9 cellular contexts compared by ENCODE assay signal in the genomic region with DNA sequence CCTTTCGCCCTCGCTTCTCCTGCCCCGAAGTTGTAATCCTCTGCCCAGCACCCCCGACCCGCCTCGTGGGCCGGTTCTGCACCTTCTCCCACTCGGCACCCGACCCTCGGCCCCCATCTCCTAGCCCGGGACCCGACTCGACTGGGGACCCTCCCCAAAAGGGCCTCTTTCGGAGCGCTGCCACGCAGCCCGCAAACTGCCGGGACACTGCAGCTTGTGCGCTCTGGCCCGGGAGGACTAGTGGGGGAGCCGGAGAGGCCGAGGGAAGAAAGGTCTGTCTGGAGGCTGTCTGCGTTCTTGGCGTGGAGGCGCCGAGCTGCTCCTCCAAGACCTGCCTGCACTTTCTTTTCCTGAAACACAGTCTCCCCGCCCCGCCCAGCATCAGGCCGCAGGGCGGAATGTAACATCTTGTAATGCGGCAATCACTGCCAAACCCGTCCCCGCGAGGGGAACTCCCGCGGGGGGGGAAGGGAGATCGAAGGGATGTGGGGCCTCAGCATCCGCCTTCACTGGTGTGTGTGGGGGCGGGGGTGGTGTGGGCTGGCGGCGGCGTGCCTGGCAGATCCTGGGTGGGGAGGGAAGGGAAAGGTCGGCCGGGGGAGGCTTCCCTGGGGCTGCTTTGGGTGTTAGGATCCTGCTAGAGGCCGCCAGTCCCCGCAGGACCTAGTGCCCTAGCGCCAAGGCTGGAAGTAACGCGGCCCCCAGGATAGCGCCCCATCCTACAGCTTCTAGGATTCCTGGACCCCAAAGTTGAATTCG. TPM values are rescaled to one million over a fixed set of nuclear protein-coding genes. Genes with fewer than 3 reads are reported as not detected.
DNase-seq lines count a peak whose midpoint lies in the region; ATAC-seq, FAIRE-seq and TF ChIP-seq lines count a peak whose summit lies in the region.
"Had no signal": no experiment of that assay in that cellular context is flagged by ENCODE, and none has a peak within 500 bp of the region (broad histone marks: within the 10 kb centered on the region; RNA-seq: fewer than 3 reads in every experiment).

No MANE protein-coding gene starts in this region.

- peaks cover 32% of the 10 kb centered on the region for H3K4me1 Mint-ChIP-seq in T-helper 1 cell treated with Interleukin-12 subunit alpha and Interleukin-12 subunit beta and Interleukin-4 antibody, amounts not matched to agents 30 μg/mL and 1 μg/mL, for 36 hours (ENCODE audit: low read depth)

- no peak overlapping the region for H2AFZ ChIP-seq in K562 (ENCODE audit: low read depth, low read length)

- no peaks in the 10 kb centered on the region for H3K36me3 ChIP-seq in K562 (ENCODE audit: control insufficient read depth, insufficient read depth, low read length)

- no peak for TF ChIP-seq CTCF in K562 (IDR thresholded peaks at IDR 0.05 in 2 of 3, conservative IDR thresholded peaks at IDR 0.05 in 1 of 3; ENCODE audit: insufficient read depth in 2 of 3, low read depth in 1 of 3, low read length in 3 of 3)

- H3K4me3 Mint-ChIP-seq in T-helper 1 cell treated with Interleukin-12 subunit alpha and Interleukin-12 subunit beta and Interleukin-4 antibody, amounts not matched to agents 30 μg/mL and 1 μg/mL, for 36 hours, result peak overlapping the region; percentile 85

- TF ChIP-seq EP300 in K562 (IDR thresholded peaks at IDR 0.05; ENCODE audit: low read length), result no peak

- DNase-seq in DMS 273 (lab: John Stamatoyannopoulos, UW; ENCODE audit: unreplicated experiment), result peak; percentile 84
- peak; percentile 69 for DNase-seq in HT-29 (ENCODE audit: low spot score)
- DNase-seq in K562 (ENCODE audit: extremely low read depth in 1 of 4, low spot score in 3 of 4), result no peak
- peak; percentile 56 for DNase-seq in iPS-NIHi7 (ENCODE audit: extremely low spot score)
- peak; percentile 68 for DNase-seq in stimulated activated CD4-positive, alpha-beta T cell treated with anti-CD3 and anti-CD28 coated beads, Interleukin-2, amount 100 ng/mL, for 4 hours (ENCODE audit: low read depth)
- no peak for DNase-seq in NCI-H1436 treated with DMSO at 0.1 percent for 48 hours (lab: John Stamatoyannopoulos, UW)

- H3K27me3 ChIP-seq in K562 (ENCODE audit: control insufficient read depth in 2 of 2, insufficient read depth in 2 of 2, low read length in 2 of 2), result no peaks in the 10 kb centered on the region; a peak in 1 of 5 replicates

- H3K79me2 ChIP-seq in K562 (ENCODE audit: control insufficient read depth, insufficient read depth, low read length), result no peaks in the 10 kb centered on the region

- in situ Hi-C loops in K562 (cut with MboI), result no loop called here

- no peaks in the 10 kb centered on the region for H4K20me1 ChIP-seq in K562 (replicated peaks; ENCODE audit: control insufficient read depth, insufficient read depth, low read length)

- no peak for TF ChIP-seq POLR2A in K562 (conservative IDR thresholded peaks at IDR 0.05)

- 95% methylated on average over 33 of the region's 51 CpGs for WGBS in K562 (ENCODE audit: insufficient coverage, low coverage, missing lambda C conversion rate)

- intact Hi-C loops in K562 (cut with micrococcal nuclease), result no loop called here

- no peak overlapping the region for H3K9ac ChIP-seq in K562 (ENCODE audit: insufficient read depth in 1 of 2, low read depth in 2 of 2, low read length in 2 of 2)

- H3K9me1 ChIP-seq in K562 (ENCODE audit: control insufficient read depth, insufficient read depth, low read length), result no peaks in the 10 kb centered on the region

- no peaks in the 10 kb centered on the region for H3K9me3 Mint-ChIP-seq in T-helper 1 cell treated with Interleukin-12 subunit alpha and Interleukin-12 subunit beta and Interleukin-4 antibody, amounts not matched to agents 30 μg/mL and 1 μg/mL, for 36 hours

- H3K27me3 Mint-ChIP-seq in T-helper 1 cell treated with Interleukin-12 subunit alpha and Interleukin-12 subunit beta and Interleukin-4 antibody, amounts not matched to agents 30 μg/mL and 1 μg/mL, for 36 hours (ENCODE audit: low read depth), result peaks cover 82% of the 10 kb centered on the region

- ATAC-seq in K562 (no peak), HG03378 (IDR thresholded peaks at IDR 0.05; ENCODE audit: unreplicated experiment) (no peak)

- peaks cover 7% of the 10 kb centered on the region for H3K36me3 Mint-ChIP-seq in T-helper 1 cell treated with Interleukin-12 subunit alpha and Interleukin-12 subunit beta and Interleukin-4 antibody, amounts not matched to agents 30 μg/mL and 1 μg/mL, for 36 hours (ENCODE audit: low read depth)

- BruUV-seq in K562 (replicated peaks; lab: Mats Ljungman, UMichigan), result no TSS peak

- no peak overlapping the region for H3K27ac ChIP-seq in K562 (ENCODE audit: extremely low read depth, low read depth, low read length)

- no peak overlapping the region for H3K4me3 ChIP-seq in K562

- H3K9me3 ChIP-seq in K562 (replicated peaks; ENCODE audit: control insufficient read depth, insufficient read depth, low read depth, low read length), result no peaks in the 10 kb centered on the region

- POLR2A ChIA-PET in K562 (lab: Yijun Ruan, JAX), result interaction anchor here (0.8 to 1.3 kb wide), 2 partner anchors 10 to 401 kb away, joined by 3 to 6 read pairs; a partner anchor contains a TSS

- H3K27ac Mint-ChIP-seq in T-helper 1 cell treated with Interleukin-12 subunit alpha and Interleukin-12 subunit beta and Interleukin-4 antibody, amounts not matched to agents 30 μg/mL and 1 μg/mL, for 36 hours, result peak overlapping the region; percentile 83

- FAIRE-seq in K562 (lab: Jason Lieb, UNC), result no peak

- CTCF ChIA-PET in K562 (lab: Yijun Ruan, JAX; ENCODE audit: low intra/inter-chr PET ratio), result no interaction called here

- peaks cover 22 to 41% of the 10 kb centered on the region in 2 experiments for H3K4me1 ChIP-seq in K562 (replicated peaks in 1 of 2; ENCODE audit: control insufficient read depth in 2 of 2, insufficient read depth in 2 of 2, low read length in 2 of 2)

- no peak overlapping the region for H3K4me2 ChIP-seq in K562 (ENCODE audit: insufficient read depth, low read length)

- TF ChIP-seq RAD21 in K562 (CRISPR knock-in tag; conservative IDR thresholded peaks at IDR 0.05 in 1 of 2, IDR thresholded peaks at IDR 0.05 in 1 of 2), result no peak

TF ChIP-seq in K562, 482 proteins besides CTCF, POLR2A, EP300 and RAD21 (continues in another document):
- TF ChIP-seq, protein P1, sequence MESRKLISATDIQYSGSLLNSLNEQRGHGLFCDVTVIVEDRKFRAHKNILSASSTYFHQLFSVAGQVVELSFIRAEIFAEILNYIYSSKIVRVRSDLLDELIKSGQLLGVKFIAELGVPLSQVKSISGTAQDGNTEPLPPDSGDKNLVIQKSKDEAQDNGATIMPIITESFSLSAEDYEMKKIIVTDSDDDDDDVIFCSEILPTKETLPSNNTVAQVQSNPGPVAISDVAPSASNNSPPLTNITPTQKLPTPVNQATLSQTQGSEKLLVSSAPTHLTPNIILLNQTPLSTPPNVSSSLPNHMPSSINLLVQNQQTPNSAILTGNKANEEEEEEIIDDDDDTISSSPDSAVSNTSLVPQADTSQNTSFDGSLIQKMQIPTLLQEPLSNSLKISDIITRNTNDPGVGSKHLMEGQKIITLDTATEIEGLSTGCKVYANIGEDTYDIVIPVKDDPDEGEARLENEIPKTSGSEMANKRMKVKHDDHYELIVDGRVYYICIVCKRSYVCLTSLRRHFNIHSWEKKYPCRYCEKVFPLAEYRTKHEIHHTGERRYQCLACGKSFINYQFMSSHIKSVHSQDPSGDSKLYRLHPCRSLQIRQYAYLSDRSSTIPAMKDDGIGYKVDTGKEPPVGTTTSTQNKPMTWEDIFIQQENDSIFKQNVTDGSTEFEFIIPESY (CRISPR knock-in tag; IDR thresholded peaks at IDR 0.05), result peak; percentile 57; the same call in 1 of the 2 replicates
- 0 out of 2 replicates have a peak, but pooled peaks have one; percentile 21 for TF ChIP-seq POLR2G (IDR thresholded peaks at IDR 0.05; ENCODE audit: low read depth, low read length)
- TF ChIP-seq FIP1L1 (IDR thresholded peaks at IDR 0.05; ENCODE audit: low read depth, low read length, poor library complexity, severe bottlenecking), result peak; percentile 13

RNA-seq across cellular contexts. Expression of a gene that starts 7.4 kb away (rescaled TPM):
- total RNA-seq in HT-29 (2014; rRNA removed; shearing (Covaris generic)), result not detected in 2 replicates
- total RNA-seq in K562 (2011; cell fraction: chromatin; rRNA removed; ENCODE audit: low replicate concordance), result 0.76 and 1.6 TPM in 2 replicates
- total RNA-seq in K562 (2011; cell fraction: nucleolus; rRNA removed), result 1.2 and 1.5 TPM in 2 replicates
- 1.8 and 2.1 TPM in 2 replicates for total RNA-seq in K562 (2011; cell fraction: nucleoplasm; rRNA removed)
- 0.86 and 1.7 TPM in 2 replicates for total RNA-seq in K562 (2014; rRNA removed)
- 0.15 and 0.29 TPM in 2 replicates for total RNA-seq in K562 (2014; rRNA removed; fragmentation: Illumina TruSeq; extraction: Trizol)
- total RNA-seq in K562 (2015; rRNA removed; fragmentation: Illumina TruSeq; extraction: Trizol), result 0.51 and 0.64 TPM in 2 replicates
- total RNA-seq in K562 (2021), result 3.6 and 4.3 TPM in 2 replicates
- 0.14 and 0.31 TPM in 2 replicates for polyA plus RNA-seq in K562 (2011; rRNA removed)
- 0.13 and 0.67 TPM in 2 replicates for polyA plus RNA-seq in K562 (2011; cell fraction: cytosol; rRNA removed)
- 0.83 and 1.8 TPM in 2 replicates for polyA plus RNA-seq in K562 (2011; cell fraction: nucleus; rRNA removed)
- 2.1 and 9.9 TPM in 2 replicates for polyA plus RNA-seq in K562 (2012)
- polyA plus RNA-seq in K562 (2014; fragmentation: Illumina TruSeq; extraction: Trizol), result 1.4 and 2.0 TPM in 2 replicates
- polyA plus RNA-seq in K562 (2014; fragmentation: Nextera tagmentation; extraction: Ambion mirVana), result 1 to 10 TPM in 1 of 2 experiments, under 1 TPM in 1; 0.49 to 2.1 TPM
- polyA plus RNA-seq in K562 (2014; rRNA removed), result 2.0 and 2.9 TPM in 2 replicates
- polyA minus RNA-seq in K562 (2011; rRNA and poly(A)+ RNA removed), result not detected in 2 replicates
- polyA minus RNA-seq in K562 (2011; cell fraction: cytosol; rRNA and poly(A)+ RNA removed), result 0.48 and 1.0 TPM in 2 replicates
- 0.44 and 0.54 TPM in 2 replicates for polyA minus RNA-seq in K562 (2011; cell fraction: nucleus; rRNA and poly(A)+ RNA removed)
- total RNA-seq: activated CD8-positive, alpha-beta memory T cell treated with anti-CD3 and anti-CD28 coated beads for 36 hours had no signal

RNA-seq across cellular contexts. Expression of a gene that starts 10.0 kb away (rescaled TPM):
- total RNA-seq in HT-29 (2014; rRNA removed; shearing (Covaris generic)), result 0.08 and 0.18 TPM in 2 replicates
- total RNA-seq in K562 (2011; cell fraction: chromatin; rRNA removed; ENCODE audit: low replicate concordance), result 20.0 and 37.1 TPM in 2 replicates
- total RNA-seq in K562 (2011; cell fraction: nucleolus; rRNA removed), result 24.7 and 25.5 TPM in 2 replicates
- 16.4 and 21.0 TPM in 2 replicates for total RNA-seq in K562 (2011; cell fraction: nucleoplasm; rRNA removed)
- total RNA-seq in K562 (2014; rRNA removed) (9.6 and 11.1 TPM in 2 replicates), K562 (2014; rRNA removed; fragmentation: Illumina TruSeq; extraction: Trizol) (5.4 and 6.3 TPM in 2 replicates), K562 (2015; rRNA removed; fragmentation: Illumina TruSeq; extraction: Trizol) (9.8 and 9.9 TPM in 2 replicates), K562 (2021) (16.1 and 19.0 TPM in 2 replicates)
- polyA plus RNA-seq in K562 (2011; rRNA removed) (8.0 and 13.5 TPM in 2 replicates), K562 (2014; fragmentation: Illumina TruSeq; extraction: Trizol) (13.6 and 15.6 TPM in 2 replicates), K562 (2014; fragmentation: Nextera tagmentation; extraction: Ambion mirVana) (1 to 10 TPM; 1.9 to 2.0 TPM), K562 (2014; rRNA removed) (26.2 and 26.5 TPM in 2 replicates)
- 12.3 and 14.0 TPM in 2 replicates for polyA plus RNA-seq in K562 (2011; cell fraction: cytosol; rRNA removed)
- polyA plus RNA-seq in K562 (2011; cell fraction: nucleus; rRNA removed), result 69.1 and 75.6 TPM in 2 replicates
- polyA plus RNA-seq in K562 (2012), result 12.3 and 39.4 TPM in 2 replicates
- polyA minus RNA-seq in K562 (2011; rRNA and poly(A)+ RNA removed), result 2.3 and 4.3 TPM in 2 replicates
- 4.1 and 9.0 TPM in 2 replicates for polyA minus RNA-seq in K562 (2011; cell fraction: cytosol; rRNA and poly(A)+ RNA removed)
- 13.7 and 28.1 TPM in 2 replicates for polyA minus RNA-seq in K562 (2011; cell fraction: nucleus; rRNA and poly(A)+ RNA removed)
- total RNA-seq: activated CD8-positive, alpha-beta memory T cell treated with anti-CD3 and anti-CD28 coated beads for 36 hours had no signal

Comparison
In these comparisons a context has a peak if more than half of its experiments do, and no peak if none do; other contexts are left out.
1. DNase-seq: peak in DMS 273 (single experiment), HT-29 (single experiment), iPS-NIHi7 (single experiment) and stimulated activated CD4-positive, alpha-beta T cell treated with anti-CD3 and anti-CD28 coated beads, Interleukin-2, amount 100 ng/mL, for 4 hours (single experiment); none in K562 (0 of 4) and NCI-H1436 treated with DMSO at 0.1 percent for 48 hours (single experiment).